ENCODE assay signal across 8 cellular contexts in the genomic region with DNA sequence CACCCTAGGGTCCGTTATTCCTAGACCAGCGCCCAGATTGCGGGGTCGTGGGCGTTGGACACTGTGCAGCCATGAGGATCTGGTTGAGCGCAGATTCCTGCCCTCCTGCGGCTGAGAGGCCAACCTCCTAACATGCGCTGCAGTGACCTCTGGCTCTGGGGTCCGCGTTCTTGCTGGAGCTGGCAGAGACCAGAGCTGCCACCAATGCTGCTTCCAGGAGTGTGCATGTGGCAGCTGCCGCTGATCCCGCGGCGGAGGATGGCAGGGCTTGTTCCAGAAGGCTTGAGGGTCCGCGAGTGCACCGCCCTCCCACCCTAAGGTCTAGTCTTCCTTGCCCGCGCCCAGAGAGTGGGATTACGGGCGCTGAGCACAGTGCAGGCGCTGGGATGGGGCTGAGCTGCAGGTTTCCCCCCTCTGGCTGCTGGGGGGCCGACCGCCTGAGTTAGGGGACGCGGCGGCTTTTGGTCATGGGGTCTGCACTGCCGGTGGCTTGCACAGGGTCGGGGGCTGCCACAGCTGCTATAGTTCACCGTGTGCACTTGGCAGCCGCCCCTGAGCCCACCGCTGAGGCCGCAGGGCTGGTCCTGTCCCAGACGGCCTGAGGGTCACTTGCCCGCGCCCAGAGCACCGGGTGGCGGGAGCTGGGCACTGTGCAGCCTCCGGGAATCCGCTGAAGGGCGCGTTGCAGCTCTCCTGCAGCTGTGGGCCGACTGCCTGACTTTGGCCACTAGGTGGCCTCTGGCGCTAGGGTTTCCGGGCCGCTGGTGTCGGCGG.
DNase-seq lines count a peak whose midpoint lies in the region; ATAC-seq and TF ChIP-seq lines count a peak whose summit lies in the region.

No MANE protein-coding gene starts in this region.

- peak; percentile 7 to 49 for DNase-seq in NCI-H187 (lab: John Stamatoyannopoulos, UW)
- DNase-seq in NCI-H187 treated with DMSO at 0.1 percent for 48 hours (lab: John Stamatoyannopoulos, UW), result no peak
- peak; percentile 62 for DNase-seq in NCI-H1092 treated with DMSO at 0.1 percent for 48 hours (lab: John Stamatoyannopoulos, UW)
- peak; percentile 66 for DNase-seq in UCSD-AML1 (lab: John Stamatoyannopoulos, UW; ENCODE audit: unreplicated experiment)
- peak; percentile 60 for DNase-seq in mammary epithelial cell
- peak; percentile 51 to 64 (median 60) for DNase-seq in immature natural killer cell
- peak; percentile 56 for DNase-seq in stimulated activated CD4-positive, alpha-beta T cell treated with anti-CD3 and anti-CD28 coated beads, Interleukin-12 subunit alpha, Interleukin-12 subunit beta, amount 100 ng/mL, for 4 hours

- intact Hi-C loops in mammary epithelial cell (cut with micrococcal nuclease), result loop anchor here (1.0 to 2.0 kb wide), 4 partner anchors 129 to 473 kb away; no protein-coding TSS in a partner anchor

- CTCF ChIA-PET in mammary epithelial cell (lab: Charles Lee; ENCODE audit: low non-redundant PET), result interaction anchor here (0.5 to 1.4 kb wide), 3 partner anchors 129 to 520 kb away, joined by 7 to 10 read pairs (median 9); no protein-coding TSS in a partner anchor

- peak overlapping the region; percentile 1 to 40 (median 38) for H3K4me3 ChIP-seq in mammary epithelial cell (replicated peaks in 1 of 3; ENCODE audit: insufficient read depth in 1 of 3, low read depth in 2 of 3, low read length in 3 of 3)

- peak; percentile 86 for ATAC-seq in HG02623 (IDR thresholded peaks at IDR 0.05; ENCODE audit: unreplicated experiment)

- dilution Hi-C loops in mammary epithelial cell (cut with HindIII; ENCODE audit: low sequenced_read_pairs), result no loop called here

- no peak overlapping the region for H3K27ac ChIP-seq in mammary epithelial cell (ENCODE audit: insufficient read depth, low read depth, low read length)

- H3K4me1 Mint-ChIP-seq in immature natural killer cell, result peaks cover 6% of the 10 kb centered on the region in 2 donors

- H3K4me2 ChIP-seq in mammary epithelial cell (ENCODE audit: insufficient read depth, low read depth, low read length), result peak overlapping the region; percentile 97

- no peaks in the 10 kb centered on the region for H3K36me3 ChIP-seq in mammary epithelial cell (ENCODE audit: insufficient read depth, low read length)

- H3K4me3 Mint-ChIP-seq in immature natural killer cell, result peak overlapping the region; percentile 24 to 69 (median 31)

- H3K4me1 ChIP-seq in mammary epithelial cell (ENCODE audit: insufficient read depth, low read length), result peaks cover 34% of the 10 kb centered on the region

- no peaks in the 10 kb centered on the region for H3K27me3 ChIP-seq in mammary epithelial cell (ENCODE audit: insufficient read depth, low read length)

- no peaks in the 10 kb centered on the region for H3K79me2 ChIP-seq in mammary epithelial cell (ENCODE audit: insufficient read depth, low read length)

- H3K27me3 Mint-ChIP-seq in immature natural killer cell (ENCODE audit: low read depth in 3 of 3), result peaks cover 4 to 29% (median 11%) of the 10 kb centered on the region in 3 donors

- H3K9ac ChIP-seq in mammary epithelial cell (ENCODE audit: insufficient read depth, low read length), result no peak overlapping the region

- BruUV-seq in mammary epithelial cell (replicated peaks; lab: Mats Ljungman, UMichigan), result no TSS peak

- whole genome bisulfite sequencing in mammary epithelial cell (ENCODE audit: low coverage, missing lambda C conversion rate), result 7% methylated on average over 24 of the region's 48 CpGs

- TF ChIP-seq CTCF in mammary epithelial cell (conservative IDR thresholded peaks at IDR 0.05 in 1 of 2, IDR thresholded peaks at IDR 0.05 in 1 of 2; ENCODE audit: extremely low read depth in 1 of 2, insufficient read depth in 1 of 2, low read depth in 1 of 2, low read length in 2 of 2), result peak; percentile 70 to 81

- H4K20me1 ChIP-seq in mammary epithelial cell (ENCODE audit: insufficient read depth, low read length), result no peaks in the 10 kb centered on the region

- no peaks in the 10 kb centered on the region for H3K9me3 Mint-ChIP-seq in immature natural killer cell

- in situ Hi-C loops in mammary epithelial cell (cut with MboI; ENCODE audit: low sequenced_read_pairs in 2 of 2), result loop anchor here (25.0 kb wide), 1 partner anchor 261 kb away; no protein-coding TSS in a partner anchor

- no peaks in the 10 kb centered on the region for H3K36me3 Mint-ChIP-seq in immature natural killer cell

- H3K27ac Mint-ChIP-seq in immature natural killer cell, result no peak overlapping the region

- H2AFZ ChIP-seq in mammary epithelial cell (ENCODE audit: low read depth, low read length), result peak overlapping the region; percentile 86

- no peaks in the 10 kb centered on the region for H3K9me3 ChIP-seq in mammary epithelial cell (replicated peaks; ENCODE audit: insufficient read depth, low read length)
